In the genomic region with DNA sequence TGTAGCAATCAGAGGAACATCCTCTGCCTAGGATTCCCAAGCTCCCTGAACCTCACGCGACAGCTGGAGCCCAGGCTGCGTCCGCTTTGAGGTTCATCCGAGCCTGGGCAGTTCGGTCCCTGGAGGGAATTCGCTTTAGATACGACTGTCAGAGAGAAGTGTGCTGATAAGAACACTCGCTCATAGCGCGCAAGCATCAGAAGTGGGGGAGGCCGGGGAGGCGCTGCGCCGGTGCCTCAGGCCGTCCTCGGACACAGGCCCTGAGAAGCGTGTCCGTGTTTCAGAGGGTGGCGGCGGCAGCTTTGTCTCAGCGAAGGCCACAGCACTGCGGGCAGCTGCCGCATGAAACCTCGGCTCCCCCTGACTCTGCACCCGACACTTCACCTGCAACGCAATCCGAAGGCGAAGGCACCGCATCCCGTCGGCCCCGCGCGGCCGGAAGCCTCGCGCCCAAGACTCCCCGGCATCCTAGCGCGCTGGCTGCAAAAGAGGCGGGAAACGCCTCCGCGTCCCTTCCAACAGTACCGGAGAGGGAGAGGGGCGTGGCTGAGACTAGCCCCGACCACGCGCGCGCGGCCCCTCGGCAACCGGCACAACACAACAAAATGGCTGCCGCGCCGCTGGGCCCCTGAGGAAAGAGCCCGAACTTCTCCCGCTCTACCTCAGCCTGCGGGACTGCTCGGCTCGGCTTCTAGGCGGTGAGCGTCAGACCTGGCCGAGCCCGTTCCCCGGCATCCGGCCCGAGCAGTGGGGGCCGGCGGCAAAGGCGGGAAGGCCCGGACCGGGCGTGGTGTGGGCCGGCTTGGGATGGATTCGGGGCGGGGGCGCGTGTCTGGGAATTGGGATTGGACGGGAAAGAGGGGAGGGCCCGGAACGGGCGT, we compare ENCODE assay signal across 8 cellular contexts. TPM values are rescaled to one million over a fixed set of nuclear protein-coding genes. Genes with fewer than 3 reads are reported as not detected.
DNase-seq lines count a peak whose midpoint lies in the region; ATAC-seq and TF ChIP-seq lines count a peak whose summit lies in the region.

A gene with protein sequence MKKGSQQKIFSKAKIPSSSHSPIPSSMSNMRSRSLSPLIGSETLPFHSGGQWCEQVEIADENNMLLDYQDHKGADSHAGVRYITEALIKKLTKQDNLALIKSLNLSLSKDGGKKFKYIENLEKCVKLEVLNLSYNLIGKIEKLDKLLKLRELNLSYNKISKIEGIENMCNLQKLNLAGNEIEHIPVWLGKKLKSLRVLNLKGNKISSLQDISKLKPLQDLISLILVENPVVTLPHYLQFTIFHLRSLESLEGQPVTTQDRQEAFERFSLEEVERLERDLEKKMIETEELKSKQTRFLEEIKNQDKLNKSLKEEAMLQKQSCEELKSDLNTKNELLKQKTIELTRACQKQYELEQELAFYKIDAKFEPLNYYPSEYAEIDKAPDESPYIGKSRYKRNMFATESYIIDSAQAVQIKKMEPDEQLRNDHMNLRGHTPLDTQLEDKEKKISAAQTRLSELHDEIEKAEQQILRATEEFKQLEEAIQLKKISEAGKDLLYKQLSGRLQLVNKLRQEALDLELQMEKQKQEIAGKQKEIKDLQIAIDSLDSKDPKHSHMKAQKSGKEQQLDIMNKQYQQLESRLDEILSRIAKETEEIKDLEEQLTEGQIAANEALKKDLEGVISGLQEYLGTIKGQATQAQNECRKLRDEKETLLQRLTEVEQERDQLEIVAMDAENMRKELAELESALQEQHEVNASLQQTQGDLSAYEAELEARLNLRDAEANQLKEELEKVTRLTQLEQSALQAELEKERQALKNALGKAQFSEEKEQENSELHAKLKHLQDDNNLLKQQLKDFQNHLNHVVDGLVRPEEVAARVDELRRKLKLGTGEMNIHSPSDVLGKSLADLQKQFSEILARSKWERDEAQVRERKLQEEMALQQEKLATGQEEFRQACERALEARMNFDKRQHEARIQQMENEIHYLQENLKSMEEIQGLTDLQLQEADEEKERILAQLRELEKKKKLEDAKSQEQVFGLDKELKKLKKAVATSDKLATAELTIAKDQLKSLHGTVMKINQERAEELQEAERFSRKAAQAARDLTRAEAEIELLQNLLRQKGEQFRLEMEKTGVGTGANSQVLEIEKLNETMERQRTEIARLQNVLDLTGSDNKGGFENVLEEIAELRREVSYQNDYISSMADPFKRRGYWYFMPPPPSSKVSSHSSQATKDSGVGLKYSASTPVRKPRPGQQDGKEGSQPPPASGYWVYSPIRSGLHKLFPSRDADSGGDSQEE (N-terminal part only) (plus strand): TSS at position 586 of the 881 bp plus-strand sequence. CDS start 13,372 bp downstream, outside the sequence.

- DNase-seq in GM04504 (ENCODE audit: low read depth) (peak; percentile 66), NCI-H1048 (lab: John Stamatoyannopoulos, UW) (peak; percentile 81), SK-N-DZ (ENCODE audit: low spot score) (peak; percentile 95), foreskin melanocyte (peak; percentile 88)
- DNase-seq in activated naive CD4-positive, alpha-beta T cell treated with Interleukin-2 at 50 U/mL for 16 hours: peak; percentile 92

- no peaks in the 10 kb centered on the region for H3K27me3 ChIP-seq in neutrophil

- TF ChIP-seq CTCF in neutrophil (IDR thresholded peaks at IDR 0.05): no peak
- TF ChIP-seq CTCF in subcutaneous adipose tissue (IDR thresholded peaks at IDR 0.05; ENCODE audit: low read depth): no peak

- peak; percentile 66 for ATAC-seq in HG02571 (IDR thresholded peaks at IDR 0.05; ENCODE audit: unreplicated experiment)

- H3K4me3 ChIP-seq in neutrophil (ENCODE audit: low read depth in 1 of 2, low read length in 1 of 2): peak within 1 kb of the TSS; percentile 92 to 99

- H3K4me1 ChIP-seq in neutrophil (ENCODE audit: control insufficient read depth in 1 of 2, insufficient read depth in 1 of 2, low read depth in 1 of 2, low read length in 1 of 2): peaks cover 48 to 52% of the 10 kb centered on the region in 2 experiments

- H3K36me3 ChIP-seq in neutrophil: no peaks in the 10 kb centered on the region

- H3K9me3 ChIP-seq in neutrophil: no peaks in the 10 kb centered on the region

- H3K27ac ChIP-seq in neutrophil: peak within 1 kb of the TSS; percentile 88

RNA-seq across cellular contexts. Expression of the gene that starts here (rescaled TPM):
- 7.3 and 13.0 TPM in 2 replicates for polyA plus RNA-seq in SK-N-DZ (2014; cell fraction: cytosol; rRNA removed)
- 16.1 and 24.3 TPM in 2 replicates for polyA plus RNA-seq in SK-N-DZ (2014; cell fraction: nucleus; rRNA removed)
- 10 to 100 TPM; 20.0 to 30.2 (median 27.4) TPM for total RNA-seq in subcutaneous adipose tissue

Comparison
In these comparisons a context has a peak if more than half of its experiments do, and no peak if none do; other contexts are left out.
1. Peak in every context shown above with its lines: DNase-seq, ATAC-seq, H3K4me3 ChIP-seq and H3K27ac ChIP-seq.